1 cellular context compared by ENCODE assay signal in genomic region chr1:196991919-196992651, GRCh38.
TF ChIP-seq lines count a peak whose summit lies in the region.
"Not testable (repeated sequence)": the region's sequence is repeated elsewhere in the genome, so short reads cannot be mapped to it uniquely, and the experiment has no call there.

No MANE protein-coding gene starts in this region.

TF ChIP-seq in HepG2, 621 proteins besides CTCF, POLR2A, EP300 and RAD21 (continued from another document and continues in another):
- TF ChIP-seq ZBTB4 (CRISPR knock-in tag; IDR thresholded peaks at IDR 0.05; ENCODE audit: borderline replicate concordance) (0 out of 2 replicates have a peak, but pooled peaks have one; percentile 41), ZNF557 (CRISPR knock-in tag; IDR thresholded peaks at IDR 0.05) (peak; percentile 28; the same call in 1 of the 2 replicates), RXRA (CRISPR knock-in tag; IDR thresholded peaks at IDR 0.05) (peak; percentile 50; the same call in 1 of the 2 replicates), ZFP37 (CRISPR knock-in tag; IDR thresholded peaks at IDR 0.05; ENCODE audit: borderline replicate concordance) (0 out of 2 replicates have a peak, but pooled peaks have one; percentile 59), ATF2 (CRISPR knock-in tag; IDR thresholded peaks at IDR 0.05) (peak; percentile 63; the same call in 1 of the 2 replicates), RXRB (CRISPR knock-in tag; IDR thresholded peaks at IDR 0.05; ENCODE audit: borderline replicate concordance) (peak; percentile 52; the same call in 1 of the 2 replicates), ZBTB38 (CRISPR knock-in tag; IDR thresholded peaks at IDR 0.05) (0 out of 2 replicates have a peak, but pooled peaks have one; percentile 30), ZBTB42 (CRISPR knock-in tag; IDR thresholded peaks at IDR 0.05) (peak; percentile 92; the same call in 1 of the 2 replicates), ONECUT2 (CRISPR knock-in tag; IDR thresholded peaks at IDR 0.05) (peak; percentile 84), ZNF33B (CRISPR knock-in tag; IDR thresholded peaks at IDR 0.05) (0 out of 2 replicates have a peak, but pooled peaks have one; percentile 12), FOXK2 (IDR thresholded peaks at IDR 0.05) (peak; percentile 57; the same call in 1 of the 2 replicates), SALL1 (CRISPR knock-in tag; IDR thresholded peaks at IDR 0.05) (peak; percentile 94), SP1 (CRISPR knock-in tag; IDR thresholded peaks at IDR 0.05) (peak; percentile 64), FOXP1 (CRISPR knock-in tag; IDR thresholded peaks at IDR 0.05) (peak; percentile 65), SMAD3 (CRISPR knock-in tag; IDR thresholded peaks at IDR 0.05) (peak; percentile 64; the same call in 1 of the 2 replicates), MTA1 (CRISPR knock-in tag; IDR thresholded peaks at IDR 0.05; ENCODE audit: borderline replicate concordance) (peak; percentile 92; the same call in 1 of the 2 replicates), NFKB2 (CRISPR knock-in tag; IDR thresholded peaks at IDR 0.05; ENCODE audit: borderline replicate concordance) (peak; percentile 81; the same call in 1 of the 2 replicates), ZNF430 (CRISPR knock-in tag; IDR thresholded peaks at IDR 0.05) (peak; percentile 47; the same call in 1 of the 2 replicates), ZBTB7B (CRISPR knock-in tag; IDR thresholded peaks at IDR 0.05) (peak; percentile 89), GMEB1 (CRISPR knock-in tag; IDR thresholded peaks at IDR 0.05; ENCODE audit: borderline replicate concordance) (0 out of 2 replicates have a peak, but pooled peaks have one; percentile 42), BRCA1 (CRISPR knock-in tag; IDR thresholded peaks at IDR 0.05) (0 out of 2 replicates have a peak, but pooled peaks have one; percentile 34), DMAP1 (CRISPR knock-in tag; IDR thresholded peaks at IDR 0.05) (peak; percentile 54; the same call in 1 of the 2 replicates), ZNF317 (CRISPR knock-in tag; IDR thresholded peaks at IDR 0.05) (peak; percentile 31; the same call in 1 of the 2 replicates), ELF3 (CRISPR knock-in tag; IDR thresholded peaks at IDR 0.05) (peak; percentile 55; the same call in 1 of the 2 replicates), ZNF761 (CRISPR knock-in tag; conservative IDR thresholded peaks at IDR 0.05) (0 out of 2 replicates have a peak, but pooled peaks have one; percentile 45), ZNF350 (CRISPR knock-in tag; IDR thresholded peaks at IDR 0.05; ENCODE audit: borderline replicate concordance, low read depth) (peak; percentile 58; the same call in 1 of the 2 replicates), ZNF543 (CRISPR knock-in tag; IDR thresholded peaks at IDR 0.05) (0 out of 2 replicates have a peak, but pooled peaks have one; percentile 25), KDM4B (CRISPR knock-in tag; IDR thresholded peaks at IDR 0.05) (0 out of 2 replicates have a peak, but pooled peaks have one; percentile 18), HINFP (CRISPR knock-in tag; IDR thresholded peaks at IDR 0.05; ENCODE audit: low read depth) (peak; percentile 71; the same call in 1 of the 2 replicates), MXD4 (CRISPR knock-in tag; IDR thresholded peaks at IDR 0.05) (peak; percentile 34; the same call in 1 of the 2 replicates), POLR2AphosphoS5 (IDR thresholded peaks at IDR 0.05; ENCODE audit: low read depth, low read length) (peak; percentile 54; the same call in 1 of the 2 replicates), FOXC1 (CRISPR knock-in tag; IDR thresholded peaks at IDR 0.05; ENCODE audit: borderline replicate concordance) (peak; percentile 59; the same call in 1 of the 2 replicates), YEATS4 (CRISPR knock-in tag; IDR thresholded peaks at IDR 0.05; ENCODE audit: borderline replicate concordance) (peak; percentile 52; the same call in 1 of the 2 replicates), ZNF263 (CRISPR knock-in tag; IDR thresholded peaks at IDR 0.05) (peak; percentile 22; the same call in 1 of the 2 replicates), ZNF710 (CRISPR knock-in tag; IDR thresholded peaks at IDR 0.05; ENCODE audit: borderline replicate concordance) (0 out of 2 replicates have a peak, but pooled peaks have one; percentile 25), ZGPAT (CRISPR knock-in tag; IDR thresholded peaks at IDR 0.05) (peak; percentile 83; the same call in 1 of the 2 replicates), KAT7 (CRISPR knock-in tag; IDR thresholded peaks at IDR 0.05; ENCODE audit: borderline replicate concordance) (peak; percentile 69; the same call in 1 of the 2 replicates), ZFX (CRISPR knock-in tag; IDR thresholded peaks at IDR 0.05; ENCODE audit: low read depth) (peak; percentile 76; the same call in 1 of the 2 replicates), KLF11 (CRISPR knock-in tag; IDR thresholded peaks at IDR 0.05) (0 out of 2 replicates have a peak, but pooled peaks have one; percentile 28), ZNF556 (CRISPR knock-in tag; IDR thresholded peaks at IDR 0.05; ENCODE audit: borderline replicate concordance) (peak; percentile 74; the same call in 1 of the 2 replicates), ZEB1 (IDR thresholded peaks at IDR 0.05; ENCODE audit: insufficient replicate concordance, low read depth) (peak; percentile 34), ASH2L (IDR thresholded peaks at IDR 0.05; ENCODE audit: insufficient read length, low read depth, low read length) (peak; percentile 34), CBFB (CRISPR knock-in tag; IDR thresholded peaks at IDR 0.05) (0 out of 2 replicates have a peak, but pooled peaks have one; percentile 18), TFAP4 (IDR thresholded peaks at IDR 0.05; ENCODE audit: borderline replicate concordance, low read depth) (peak; percentile 62; the same call in 1 of the 2 replicates), MED1 (CRISPR knock-in tag; IDR thresholded peaks at IDR 0.05) (peak; percentile 65; the same call in 1 of the 2 replicates), HMGXB3 (CRISPR knock-in tag; IDR thresholded peaks at IDR 0.05; ENCODE audit: borderline replicate concordance) (peak; percentile 29; the same call in 1 of the 2 replicates)
- TF ChIP-seq SP1, FOXP1 (IDR thresholded peaks at IDR 0.05): not testable (repeated sequence)
